ENCODE assay signal across 8 cellular contexts in the genomic region with DNA sequence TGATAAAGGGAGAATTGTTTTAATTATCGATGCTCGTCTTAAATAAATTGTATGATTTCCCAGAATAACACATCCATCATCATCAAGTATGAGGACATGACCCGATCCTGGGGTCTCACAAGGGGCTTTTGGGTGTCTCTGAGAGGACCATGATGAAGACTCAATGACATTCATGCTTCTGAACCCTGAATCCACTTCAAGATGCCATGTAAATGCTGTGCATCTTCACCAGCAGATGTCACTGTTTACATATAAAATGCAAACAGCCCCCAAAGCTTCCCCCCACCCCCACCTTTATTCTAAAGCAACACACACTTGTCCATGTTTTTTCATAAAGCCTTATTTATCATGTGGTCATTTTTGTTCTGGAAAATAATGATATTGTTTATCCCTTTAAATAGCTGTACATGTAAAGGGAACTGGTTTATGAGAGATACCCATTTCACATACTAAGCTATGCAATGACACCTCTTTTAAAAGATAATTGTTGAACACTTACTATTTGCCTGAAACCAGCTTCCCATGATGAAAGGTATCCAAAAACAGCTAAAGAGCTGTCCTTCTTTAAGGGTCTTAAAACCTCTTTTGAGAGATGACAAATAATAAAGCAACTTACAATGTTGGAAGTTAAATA.
DNase-seq lines count a peak whose midpoint lies in the region; TF ChIP-seq lines count a peak whose summit lies in the region.

No MANE protein-coding gene starts in this region.

- H2BK12ac ChIP-seq in mesenchymal stem cell (ENCODE audit: low read length in 2 of 2): no peak overlapping the region

- H3K4ac ChIP-seq in mesenchymal stem cell (ENCODE audit: low read depth in 1 of 2, low read length in 2 of 2): no peak overlapping the region

- no peaks in the 10 kb centered on the region for H3K79me1 ChIP-seq in mesenchymal stem cell (replicated peaks; ENCODE audit: low read length, poor library complexity, severe bottlenecking)

- H3K79me2 ChIP-seq in Loucy (ENCODE audit: insufficient read depth, low read length): no peaks in the 10 kb centered on the region

- H2BK15ac ChIP-seq in mesenchymal stem cell (ENCODE audit: low read depth, poor library complexity, severe bottlenecking): no peak overlapping the region

- no peak overlapping the region for H3K18ac ChIP-seq in mesenchymal stem cell (ENCODE audit: low read depth in 1 of 2, low read length in 2 of 2)

- no peaks in the 10 kb centered on the region for H3K27me3 ChIP-seq in Loucy (ENCODE audit: insufficient read depth, low read length, poor library complexity, severe bottlenecking)
- peaks cover 0 to 8% of the 10 kb centered on the region in 2 experiments for H3K27me3 ChIP-seq in mesenchymal stem cell (ENCODE audit: control insufficient read depth in 1 of 2, insufficient read depth in 1 of 2, low read length in 2 of 2)

- no peak overlapping the region for H2AK5ac ChIP-seq in mesenchymal stem cell (ENCODE audit: low read length, severe bottlenecking)

- H3K4me2 ChIP-seq in Loucy (ENCODE audit: low read depth, low read length, poor library complexity, severe bottlenecking): no peak overlapping the region
- no peak overlapping the region for H3K4me2 ChIP-seq in mesenchymal stem cell (ENCODE audit: low read length, poor library complexity, severe bottlenecking)

- no peaks in the 10 kb centered on the region for H4K20me1 ChIP-seq in Loucy (ENCODE audit: insufficient read depth, low read length, poor library complexity, severe bottlenecking)

- H3K4me3 ChIP-seq in Loucy (ENCODE audit: low read length, poor library complexity, severe bottlenecking) (no peak overlapping the region), mesenchymal stem cell (ENCODE audit: insufficient read depth in 1 of 2, low read depth in 1 of 2, low read length in 2 of 2) (no peak overlapping the region)

- peak; percentile 1 for DNase-seq in NCI-H146 (lab: John Stamatoyannopoulos, UW)
- DNase-seq in NCI-H146 treated with DMSO at 0.1 percent for 48 hours (lab: John Stamatoyannopoulos, UW; ENCODE audit: unreplicated experiment): no peak
- peak; percentile 76 for DNase-seq in cerebellar cortex (ENCODE audit: low spot score)
- DNase-seq in mesenchymal stem cell: peak; percentile 1
- DNase-seq in activated CD8-positive, alpha-beta memory T cell treated with anti-CD3 and anti-CD28 coated beads, Interleukin-2, amount 50 U/mL, for 4 hours: no peak
- DNase-seq in mesenteric fat pad (ENCODE audit: low spot score): no peak
- DNase-seq in GM19238 (ENCODE audit: insufficient read length, low spot score): no peak

- H3K9ac ChIP-seq in Loucy (ENCODE audit: low read depth, low read length, poor library complexity, severe bottlenecking) (no peak overlapping the region), mesenchymal stem cell (ENCODE audit: low read length) (no peak overlapping the region)

- H2AFZ ChIP-seq in Loucy (ENCODE audit: low read length): no peak overlapping the region
- H2AFZ ChIP-seq in mesenchymal stem cell (ENCODE audit: low read depth, low read length): no peak overlapping the region

- H3K14ac ChIP-seq in mesenchymal stem cell (ENCODE audit: low read length in 2 of 2): no peak overlapping the region

- H3K4me1 ChIP-seq in Loucy (ENCODE audit: insufficient read depth, low read length, poor library complexity, severe bottlenecking) (peaks cover 4% of the 10 kb centered on the region), mesenchymal stem cell (ENCODE audit: control insufficient read depth, insufficient read depth, low read depth, low read length) (peaks cover 3% of the 10 kb centered on the region)

- H2BK5ac ChIP-seq in mesenchymal stem cell (ENCODE audit: low read depth, low read length, poor library complexity, severe bottlenecking): no peak overlapping the region

- no peak overlapping the region for H4K8ac ChIP-seq in mesenchymal stem cell (ENCODE audit: low read length)

- no peak overlapping the region for H4K91ac ChIP-seq in mesenchymal stem cell (ENCODE audit: low read length)

- peak; percentile 93 for TF ChIP-seq CTCF in Loucy (conservative IDR thresholded peaks at IDR 0.05; ENCODE audit: low read length)

- H3K27ac ChIP-seq in mesenchymal stem cell (ENCODE audit: low read length, poor library complexity, severe bottlenecking): no peak overlapping the region

- H3K23ac ChIP-seq in mesenchymal stem cell (ENCODE audit: low read length in 2 of 2): no peak overlapping the region

- 66% methylated on average over 3 of the region's 3 CpGs for WGBS in mesenchymal stem cell

- H3F3A ChIP-seq in Loucy (ENCODE audit: low read depth): no peaks in the 10 kb centered on the region

- no peak overlapping the region for H2BK120ac ChIP-seq in mesenchymal stem cell (ENCODE audit: low read depth, low read length)

- no peaks in the 10 kb centered on the region for H3K36me3 ChIP-seq in Loucy (ENCODE audit: insufficient read depth, low read length)
- no peaks in the 10 kb centered on the region for H3K36me3 ChIP-seq in mesenchymal stem cell (ENCODE audit: control insufficient read depth in 1 of 2, insufficient read depth in 2 of 2, low read depth in 1 of 2, low read length in 2 of 2)

- H3K9me2 ChIP-seq in Loucy (replicated peaks; ENCODE audit: low read depth, low read length): no peaks in the 10 kb centered on the region

- no peaks in the 10 kb centered on the region for H3K9me3 ChIP-seq in Loucy (ENCODE audit: insufficient read depth, low read depth, low read length)
- H3K9me3 ChIP-seq in mesenchymal stem cell (ENCODE audit: control insufficient read depth, low read length): no peaks in the 10 kb centered on the region

Comparison
In these comparisons a context has a peak if more than half of its experiments do, and no peak if none do; other contexts are left out.
1. DNase-seq: peak in NCI-H146 (single experiment), cerebellar cortex (single experiment) and mesenchymal stem cell (single experiment); none in NCI-H146 treated with DMSO at 0.1 percent for 48 hours (single experiment), activated CD8-positive, alpha-beta memory T cell treated with anti-CD3 and anti-CD28 coated beads, Interleukin-2, amount 50 U/mL, for 4 hours (single experiment), mesenteric fat pad (single experiment) and GM19238 (single experiment).